10 cellular contexts compared by ENCODE assay signal in genomic region chr7:36949711-36950600, GRCh38.
DNase-seq lines count a peak whose midpoint lies in the region; ATAC-seq, FAIRE-seq and TF ChIP-seq lines count a peak whose summit lies in the region.
"Had no signal": no experiment of that assay in that cellular context is flagged by ENCODE, and none has a peak within 500 bp of the region (broad histone marks: within the 10 kb centered on the region; RNA-seq: fewer than 3 reads in every experiment).

No MANE protein-coding gene starts in this region.

- no peak overlapping the region for H3K27ac ChIP-seq in colonic mucosa

- H3K4me1 ChIP-seq in colonic mucosa, result no peaks in the 10 kb centered on the region

- DNase-seq in GM19239 (ENCODE audit: insufficient read length, low spot score) (no peak), NCI-H146 treated with DMSO at 0.1 percent for 48 hours (lab: John Stamatoyannopoulos, UW; ENCODE audit: unreplicated experiment) (peak; percentile 44), colonic mucosa (peak; percentile 50), retina (no peak)
- no peak for DNase-seq in activated CD8-positive, alpha-beta memory T cell treated with anti-CD3 and anti-CD28 coated beads for 24 hours
- no peak for DNase-seq in activated naive CD4-positive, alpha-beta T cell treated with anti-CD3 and anti-CD28 coated beads, Interleukin-2, amount 50 U/mL, for 16 hours
- DNase-seq: effector CD4-positive, alpha-beta T cell; NCI-H1694 treated with DMSO at 0.1 percent for 48 hours had no signal

- ATAC-seq in HG02885 (IDR thresholded peaks at IDR 0.05; ENCODE audit: poor library complexity, unreplicated experiment), result no peak

- no peaks in the 10 kb centered on the region for H3K9me3 ChIP-seq in colonic mucosa

- no peak overlapping the region for H3K9ac ChIP-seq in colonic mucosa (ENCODE audit: low read depth in 2 of 2, low read length in 2 of 2)

- no peaks in the 10 kb centered on the region for H3K27me3 ChIP-seq in colonic mucosa

- intact Hi-C loops in colonic mucosa (cut with DNase I), result no loop called here

- no peak overlapping the region for H3K4me3 Mint-ChIP-seq in nephron

- no peak for TF ChIP-seq CTCF in colonic mucosa (IDR thresholded peaks at IDR 0.05)
- TF ChIP-seq CTCF in nephron (IDR thresholded peaks at IDR 0.05; ENCODE audit: unreplicated experiment in 3 of 3), result no peak

- H3K27me3 Mint-ChIP-seq in nephron (ENCODE audit: low read depth), result peaks cover 16% of the 10 kb centered on the region

- peak; percentile 59 for FAIRE-seq in GM19239 (lab: Jason Lieb, UNC)

- no peak overlapping the region for H3K4me3 ChIP-seq in colonic mucosa

- peak overlapping the region; percentile 1 to 7 (median 1) for H3K27ac Mint-ChIP-seq in nephron

- H3K9me3 Mint-ChIP-seq in nephron, result no peaks in the 10 kb centered on the region

- no peaks in the 10 kb centered on the region for H3K36me3 Mint-ChIP-seq in nephron (ENCODE audit: low read depth)

- peaks cover 56% of the 10 kb centered on the region for H3K4me1 Mint-ChIP-seq in nephron

- H3K36me3 ChIP-seq in colonic mucosa, result no peaks in the 10 kb centered on the region

Comparison
In these comparisons a context has a peak if more than half of its experiments do, and no peak if none do; other contexts are left out.
1. DNase-seq: peak in NCI-H146 treated with DMSO at 0.1 percent for 48 hours (single experiment) and colonic mucosa (single experiment); none in GM19239 (single experiment), activated CD8-positive, alpha-beta memory T cell treated with anti-CD3 and anti-CD28 coated beads for 24 hours (single experiment), activated naive CD4-positive, alpha-beta T cell treated with anti-CD3 and anti-CD28 coated beads, Interleukin-2, amount 50 U/mL, for 16 hours (single experiment) and retina (single experiment).